ENCODE assay signal across 21 cellular contexts in genomic region chr7:158614695-158615094, GRCh38. TPM values are rescaled to one million over a fixed set of nuclear protein-coding genes. Genes with fewer than 3 reads are reported as not detected.
DNase-seq lines count a peak whose midpoint lies in the region; ATAC-seq and TF ChIP-seq lines count a peak whose summit lies in the region.
"Had no signal": no experiment of that assay in that cellular context is flagged by ENCODE, and none has a peak within 500 bp of the region (broad histone marks: within the 10 kb centered on the region; RNA-seq: fewer than 3 reads in every experiment).

No MANE protein-coding gene starts in this region.

- H3K4me3 ChIP-seq in DOHH2 (ENCODE audit: low read length) (no peak overlapping the region), epithelial cell of esophagus (ENCODE audit: low read length) (no peak overlapping the region), trophoblast cell (ENCODE audit: low read depth, low read length) (no peak overlapping the region), right cardiac atrium (ENCODE audit: low read length) (no peak overlapping the region)
- H3K4me3 ChIP-seq: BLaER1, lung had no signal

- H3K4me3 Mint-ChIP-seq in stimulated activated naive B cell treated with anti-CD40 and anti-IgM and Interleukin-4, amounts not matched to agents 10 μg/mL and 1 μg/mL and 100 μg/mL, for 72 hours = no peak overlapping the region
- H3K4me3 Mint-ChIP-seq: activated naive CD4-positive, alpha-beta T cell treated with anti-CD3 and anti-CD28 coated beads, Interleukin-2, amount 50 U/mL, for 24 hours; central memory CD8-positive, alpha-beta T cell; natural killer cell had no signal

- no peak overlapping the region for H2BK120ac ChIP-seq in trophoblast cell (ENCODE audit: insufficient read depth, low read length, poor library complexity)

- H3K27me3 ChIP-seq in DOHH2 (ENCODE audit: control insufficient read depth, low read length) = no peaks in the 10 kb centered on the region
- H3K27me3 ChIP-seq in trophoblast cell (ENCODE audit: insufficient read depth, low read length) = no peaks in the 10 kb centered on the region
- no peaks in the 10 kb centered on the region for H3K27me3 ChIP-seq in right cardiac atrium (ENCODE audit: control insufficient read depth, insufficient read depth)
- H3K27me3 ChIP-seq: BLaER1 had no signal

- no peak overlapping the region for H2AFZ ChIP-seq in trophoblast cell (ENCODE audit: insufficient read depth, low read length, poor library complexity)

- no peak overlapping the region for H2BK12ac ChIP-seq in trophoblast cell (ENCODE audit: low read length)

- H4K8ac ChIP-seq in trophoblast cell (ENCODE audit: low read depth, low read length) = no peak overlapping the region

- H3K9me3 Mint-ChIP-seq in stimulated activated naive B cell treated with anti-CD40 and anti-IgM and Interleukin-4, amounts not matched to agents 10 μg/mL and 1 μg/mL and 100 μg/mL, for 72 hours = peaks cover 0 to 4% of the 10 kb centered on the region in 2 donors
- H3K9me3 Mint-ChIP-seq: activated naive CD4-positive, alpha-beta T cell treated with anti-CD3 and anti-CD28 coated beads, Interleukin-2, amount 50 U/mL, for 24 hours; central memory CD8-positive, alpha-beta T cell; natural killer cell had no signal

- no peak overlapping the region for H3K9ac ChIP-seq in trophoblast cell (ENCODE audit: low read length)
- H3K9ac ChIP-seq: BLaER1 had no signal

- ATAC-seq in right cardiac atrium (no peak), HG02840 (IDR thresholded peaks at IDR 0.05; ENCODE audit: low FRiP score, unreplicated experiment) (no peak)
- no peak for ATAC-seq in stimulated activated naive B cell treated with anti-CD40 and anti-IgM and Interleukin-4, amounts not matched to agents 10 μg/mL and 1 μg/mL and 100 μg/mL, for 72 hours (replicated peaks)
- ATAC-seq: natural killer cell, Panc1 had no signal

- H4K12ac ChIP-seq in trophoblast cell (ENCODE audit: low read depth, low read length) = no peak overlapping the region

- H3K4me1 Mint-ChIP-seq in stimulated activated naive B cell treated with anti-CD40 and anti-IgM and Interleukin-4, amounts not matched to agents 10 μg/mL and 1 μg/mL and 100 μg/mL, for 72 hours = peaks cover 8 to 23% of the 10 kb centered on the region in 2 donors

- H3K36me3 Mint-ChIP-seq in stimulated activated naive B cell treated with anti-CD40 and anti-IgM and Interleukin-4, amounts not matched to agents 10 μg/mL and 1 μg/mL and 100 μg/mL, for 72 hours = peaks cover 4 to 15% of the 10 kb centered on the region in 2 donors
- H3K36me3 Mint-ChIP-seq: natural killer cell had no signal

- intact Hi-C loops in right cardiac atrium (cut with DNase I) = no loop called here

- H3K9me3 ChIP-seq in DOHH2 (ENCODE audit: control insufficient read depth, insufficient read depth, low read length) (no peaks in the 10 kb centered on the region), trophoblast cell (ENCODE audit: insufficient read depth, low read depth, low read length) (peaks cover under 1% of the 10 kb centered on the region), right cardiac atrium (ENCODE audit: control insufficient read depth, low read length) (no peaks in the 10 kb centered on the region)
- H3K9me3 ChIP-seq: BLaER1 had no signal

- peak; percentile 51 for DNase-seq in RKO (ENCODE audit: low spot score)
- peak; percentile 31 for DNase-seq in epithelial cell of esophagus (ENCODE audit: low read depth)
- DNase-seq in trophoblast cell = peak; percentile 16 to 42
- DNase-seq in right cardiac atrium = no peak
- no peak for DNase-seq in stimulated activated naive B cell treated with anti-CD40 and anti-IgM and Interleukin-4, amounts not matched to agents 10 μg/mL and 1 μg/mL and 100 μg/mL, for 72 hours
- DNase-seq in mesenteric fat pad (ENCODE audit: low spot score) = no peak
- DNase-seq: activated CD4-positive, alpha-beta T cell treated with anti-CD3 and anti-CD28 coated beads, Interleukin-2, amount 50 U/mL, for 1 hour; activated T-cell treated with anti-CD3 and anti-CD28 coated beads, Interleukin-2, amount 50 U/mL, for 1 hour; DMS 273 treated with DMSO at 0.1 percent for 48 hours; natural killer cell; NCI-H1092; NCI-H2107; NCI-H69; retina had no signal

- no peak overlapping the region for H3K18ac ChIP-seq in trophoblast cell (ENCODE audit: low read length)

- no peak overlapping the region for H2BK5ac ChIP-seq in trophoblast cell (ENCODE audit: low read depth, low read length, poor library complexity)

- no peak overlapping the region for H2AK5ac ChIP-seq in trophoblast cell (ENCODE audit: low read length)

- no peak overlapping the region for H3K27ac Mint-ChIP-seq in stimulated activated naive B cell treated with anti-CD40 and anti-IgM and Interleukin-4, amounts not matched to agents 10 μg/mL and 1 μg/mL and 100 μg/mL, for 72 hours
- H3K27ac Mint-ChIP-seq: activated naive CD4-positive, alpha-beta T cell treated with anti-CD3 and anti-CD28 coated beads, Interleukin-2, amount 50 U/mL, for 24 hours; natural killer cell had no signal

- H3K9me2 ChIP-seq in DOHH2 (replicated peaks; ENCODE audit: control insufficient read depth, low read length) = no peaks in the 10 kb centered on the region

- H3F3A ChIP-seq in DOHH2 (ENCODE audit: control insufficient read depth, insufficient read depth) = peaks cover 3% of the 10 kb centered on the region; the same call in 1 of the 2 replicates

- H3K4me1 ChIP-seq in DOHH2 (ENCODE audit: control insufficient read depth, low read length) (peaks cover 31% of the 10 kb centered on the region), trophoblast cell (ENCODE audit: control insufficient read depth in 1 of 2, insufficient read depth in 2 of 2, low read length in 2 of 2) (no peaks in the 10 kb centered on the region), right cardiac atrium (ENCODE audit: control insufficient read depth, insufficient read depth, low read length) (no peaks in the 10 kb centered on the region)

- H3K4ac ChIP-seq in trophoblast cell (ENCODE audit: low read depth, low read length) = no peak overlapping the region

- TF ChIP-seq CTCF in DOHH2 (IDR thresholded peaks at IDR 0.05; ENCODE audit: low read depth, low read length, poor library complexity, severe bottlenecking) (peak; percentile 16), epithelial cell of esophagus (IDR thresholded peaks at IDR 0.05; ENCODE audit: insufficient read depth, low read depth, low read length, missing control alignments) (no peak)

- WGBS in trophoblast cell (ENCODE audit: extremely low coverage, insufficient coverage, insufficient read length) = no CpG with 5 or more reads among the region's 1 CpG
- 65% methylated on average over 1 of the region's 1 CpG for WGBS in right cardiac atrium

- H3K4me2 ChIP-seq in DOHH2 (ENCODE audit: low read length) (no peak overlapping the region), trophoblast cell (ENCODE audit: low read length) (no peak overlapping the region)

- H3K36me3 ChIP-seq in DOHH2 (ENCODE audit: control insufficient read depth, low read length) = peaks cover 34% of the 10 kb centered on the region
- peaks cover 3 to 6% of the 10 kb centered on the region in 2 experiments for H3K36me3 ChIP-seq in trophoblast cell (ENCODE audit: control insufficient read depth in 1 of 2, insufficient read depth in 2 of 2, low read length in 2 of 2)

- no peaks in the 10 kb centered on the region for H3K79me1 ChIP-seq in trophoblast cell (ENCODE audit: low read length)

- H3K79me2 ChIP-seq in DOHH2 (ENCODE audit: control insufficient read depth, low read length) = 0 out of 2 replicates have a peak, but pooled peaks cover 3% of the 10 kb centered on the region
- no peaks in the 10 kb centered on the region for H3K79me2 ChIP-seq in trophoblast cell (ENCODE audit: control insufficient read depth, insufficient read depth, low read length, poor library complexity)

- H4K91ac ChIP-seq in trophoblast cell (ENCODE audit: low read depth, low read length) = no peak overlapping the region

- no peaks in the 10 kb centered on the region for H3K27me3 Mint-ChIP-seq in stimulated activated naive B cell treated with anti-CD40 and anti-IgM and Interleukin-4, amounts not matched to agents 10 μg/mL and 1 μg/mL and 100 μg/mL, for 72 hours
- H3K27me3 Mint-ChIP-seq: activated naive CD4-positive, alpha-beta T cell treated with anti-CD3 and anti-CD28 coated beads, Interleukin-2, amount 50 U/mL, for 24 hours; central memory CD8-positive, alpha-beta T cell had no signal

- H3K27ac ChIP-seq in DOHH2 (ENCODE audit: low read depth, low read length) (no peak overlapping the region), trophoblast cell (ENCODE audit: low read depth, low read length) (no peak overlapping the region), right cardiac atrium (ENCODE audit: low read length) (no peak overlapping the region)

- 0 out of 2 replicates have a peak, but pooled peaks cover 7% of the 10 kb centered on the region for H4K20me1 ChIP-seq in DOHH2 (ENCODE audit: control insufficient read depth, insufficient read depth, low read depth, low read length)
- H4K20me1 ChIP-seq: BLaER1 had no signal

- H3K23ac ChIP-seq in trophoblast cell (ENCODE audit: low read length) = no peak overlapping the region

- H3K14ac ChIP-seq in trophoblast cell (ENCODE audit: low read length) = no peak overlapping the region

RNA-seq across cellular contexts. Expression of gene PTPRN2, which starts 27.1 kb away (rescaled TPM):
- not detected in 2 replicates for polyA plus RNA-seq in trophoblast cell (2013)
- total RNA-seq in right cardiac atrium (1 to 10 TPM; 1.5 to 3.9 (median 2.8) TPM), mesenteric fat pad (2.6 TPM)
- 1.9 TPM for polyA plus RNA-seq in right cardiac atrium

Comparison
In these comparisons a context has a peak if more than half of its experiments do, and no peak if none do; other contexts are left out.
1. DNase-seq: peak in RKO (single experiment), epithelial cell of esophagus (single experiment) and trophoblast cell (2 of 2); none in right cardiac atrium (0 of 3), stimulated activated naive B cell treated with anti-CD40 and anti-IgM and Interleukin-4, amounts not matched to agents 10 μg/mL and 1 μg/mL and 100 μg/mL, for 72 hours (single experiment) and mesenteric fat pad (single experiment).